In genomic region chr7:108063520-108063933, GRCh38 we compare ENCODE assay signal across 11 cellular contexts.
DNase-seq lines count a peak whose midpoint lies in the region; ATAC-seq and TF ChIP-seq lines count a peak whose summit lies in the region.
"Had no signal": no experiment of that assay in that cellular context is flagged by ENCODE, and none has a peak within 500 bp of the region (broad histone marks: within the 10 kb centered on the region; RNA-seq: fewer than 3 reads in every experiment).

No MANE protein-coding gene starts in this region.

- H3K27ac ChIP-seq in left lung: no peak overlapping the region
- no peak overlapping the region for H3K27ac ChIP-seq in ovary

- peak; percentile 21 for DNase-seq in NCI-H1092 treated with DMSO at 0.1 percent for 48 hours (lab: John Stamatoyannopoulos, UW)
- no peak for DNase-seq in left lung
- no peak for DNase-seq in ovary
- DNase-seq in effector CD4-positive, alpha-beta T cell: no peak
- DNase-seq in KG1 (lab: John Stamatoyannopoulos, UW): no peak
- DNase-seq: activated T-cell treated with anti-CD3 and anti-CD28 coated beads, Interleukin-2, amount 50 U/mL, for 4 hours; mesendoderm; NCI-H524 treated with DMSO at 0.1 percent for 48 hours had no signal

- TF ChIP-seq POLR2A in ovary (IDR thresholded peaks at IDR 0.05): no peak

- TF ChIP-seq CTCF in left lung (IDR thresholded peaks at IDR 0.05) (no peak), ovary (IDR thresholded peaks at IDR 0.05) (no peak)

- intact Hi-C loops in left lung (cut with DNase I): no loop called here
- intact Hi-C loops in ovary (cut with DNase I): no loop called here

- peak; percentile 51 for ATAC-seq in GM18517 (IDR thresholded peaks at IDR 0.05; ENCODE audit: unreplicated experiment)
- ATAC-seq in GM21576 (IDR thresholded peaks at IDR 0.05; ENCODE audit: unreplicated experiment): peak; percentile 55
- ATAC-seq in left lung: peak; percentile 34
- ATAC-seq in HG02759 (IDR thresholded peaks at IDR 0.05; ENCODE audit: unreplicated experiment): no peak

- H3K4me3 ChIP-seq in left lung (no peak overlapping the region), ovary (no peak overlapping the region)

- no peaks in the 10 kb centered on the region for H3K9me3 ChIP-seq in left lung
- H3K9me3 ChIP-seq in ovary: no peaks in the 10 kb centered on the region

- H3K36me3 ChIP-seq in left lung: no peaks in the 10 kb centered on the region
- H3K36me3 ChIP-seq in ovary: no peaks in the 10 kb centered on the region

- no peak for TF ChIP-seq EP300 in ovary (IDR thresholded peaks at IDR 0.05)

- WGBS in ovary, 3 donors: 89 to 92% (median 91%) methylated on average over 5 of the region's 5 CpGs

- H3K4me1 ChIP-seq in left lung: peaks cover 0 to 2% of the 10 kb centered on the region in 2 donors
- H3K4me1 ChIP-seq in ovary (ENCODE audit: insufficient read depth): peaks cover 4% of the 10 kb centered on the region

- no peaks in the 10 kb centered on the region for H3K27me3 ChIP-seq in left lung
- no peaks in the 10 kb centered on the region for H3K27me3 ChIP-seq in ovary
